In genomic region chr12:7019043-7019569, GRCh38 we compare ENCODE assay signal across 8 cellular contexts. TPM values are rescaled to one million over a fixed set of nuclear protein-coding genes. Genes with fewer than 3 reads are reported as not detected.
DNase-seq lines count a peak whose midpoint lies in the region; ATAC-seq and TF ChIP-seq lines count a peak whose summit lies in the region.

No MANE protein-coding gene starts in this region.

- H3K9ac ChIP-seq in neural cell (ENCODE audit: low read length) = peak overlapping the region; percentile 71

- peak overlapping the region; percentile 74 for H3K27ac ChIP-seq in neural cell (ENCODE audit: low read length)

- TF ChIP-seq EP300 in neural cell (conservative IDR thresholded peaks at IDR 0.05; ENCODE audit: poor library complexity, severe bottlenecking) = no peak

- CTCF ChIA-PET in Calu3 (lab: Charles Lee) = interaction anchor here (1.0 to 1.6 kb wide), 4 partner anchors 8 to 105 kb away, joined by 3 to 7 read pairs (median 4); partner anchors contain the start of gene ENO2

- TF ChIP-seq CTCF in Calu3 (IDR thresholded peaks at IDR 0.05; ENCODE audit: unreplicated experiment) (no peak), choroid plexus epithelial cell (conservative IDR thresholded peaks at IDR 0.05; ENCODE audit: low read depth, low read length) (no peak), neural cell (IDR thresholded peaks at IDR 0.05; ENCODE audit: poor library complexity, severe bottlenecking) (no peak)

- H3K4me3 Mint-ChIP-seq in Calu3 (ENCODE audit: low read depth, unreplicated experiment) = peak overlapping the region; percentile 85

- peak overlapping the region; percentile 83 for H3K4me3 ChIP-seq in choroid plexus epithelial cell (ENCODE audit: low read depth, low read length)
- peak overlapping the region; percentile 89 for H3K4me3 ChIP-seq in neural cell (ENCODE audit: low read length)

- H3K79me2 ChIP-seq in neural cell (replicated peaks; ENCODE audit: insufficient read depth, low read length) = peaks cover 4% of the 10 kb centered on the region

- H3K36me3 ChIP-seq in neural cell (ENCODE audit: insufficient read depth, low read length) = no peaks in the 10 kb centered on the region

- H3K27me3 Mint-ChIP-seq in Calu3 (ENCODE audit: unreplicated experiment) = no peaks in the 10 kb centered on the region

- H4K20me1 ChIP-seq in neural cell (ENCODE audit: insufficient read depth) = no peaks in the 10 kb centered on the region

- no peak for TF ChIP-seq RAD21 in neural cell (conservative IDR thresholded peaks at IDR 0.05)

- peak overlapping the region; percentile 60 for H3K27ac Mint-ChIP-seq in Calu3 (ENCODE audit: unreplicated experiment)

- peak overlapping the region; percentile 79 for H3K4me2 ChIP-seq in neural cell (ENCODE audit: low read length)

- H3K9me3 Mint-ChIP-seq in Calu3 (ENCODE audit: low read depth, unreplicated experiment) = no peaks in the 10 kb centered on the region

- no peak for ATAC-seq in HG03045 (IDR thresholded peaks at IDR 0.05; ENCODE audit: unreplicated experiment)
- ATAC-seq in GM18498 (IDR thresholded peaks at IDR 0.05; ENCODE audit: unreplicated experiment) = no peak

- intact Hi-C loops in Calu3 (cut with micrococcal nuclease; ENCODE audit: unreplicated experiment) = loop anchor here (5.0 kb wide), 1 partner anchor 73 kb away; the partner anchor contains the start of gene C1R

- H3K9me2 ChIP-seq in neural cell (ENCODE audit: insufficient read depth, low read length) = no peaks in the 10 kb centered on the region

- H3K9me3 ChIP-seq in neural cell (ENCODE audit: low read length) = no peaks in the 10 kb centered on the region

- DNase-seq in Calu3 (no peak), NCI-H1694 (lab: John Stamatoyannopoulos, UW) (peak; percentile 23), choroid plexus epithelial cell (ENCODE audit: low read depth) (peak; percentile 28), NOMO-1 treated with dmso at 0.1 percent for 144 hours (lab: John Stamatoyannopoulos, UW; ENCODE audit: unreplicated experiment) (no peak), globus pallidus (ENCODE audit: low spot score) (no peak)

- no peaks in the 10 kb centered on the region for H3F3A ChIP-seq in neural cell (ENCODE audit: insufficient read depth, low read length, poor library complexity, severe bottlenecking)

- BruUV-seq in Calu3 (replicated peaks; lab: Mats Ljungman, UMichigan) = no TSS peak

- no peaks in the 10 kb centered on the region for H3K27me3 ChIP-seq in neural cell (ENCODE audit: insufficient read depth, low read depth, low read length)

- peaks cover 16% of the 10 kb centered on the region for H3K4me1 Mint-ChIP-seq in Calu3 (ENCODE audit: low read depth, unreplicated experiment)

- peaks cover 19% of the 10 kb centered on the region for H3K36me3 Mint-ChIP-seq in Calu3 (ENCODE audit: insufficient read depth, unreplicated experiment)

- peak overlapping the region; percentile 83 for H2AFZ ChIP-seq in neural cell (ENCODE audit: low read depth, low read length)

TF ChIP-seq in neural cell, 6 proteins besides CTCF, POLR2A, EP300 and RAD21:
- TF ChIP-seq MXI1 (conservative IDR thresholded peaks at IDR 0.05; ENCODE audit: poor library complexity, severe bottlenecking) (no peak), SMC3 (conservative IDR thresholded peaks at IDR 0.05; ENCODE audit: poor library complexity) (no peak), REST (IDR thresholded peaks at IDR 0.05; ENCODE audit: borderline replicate concordance) (no peak), TAF1 (IDR thresholded peaks at IDR 0.05; ENCODE audit: low read depth) (no peak), EZH2 (IDR thresholded peaks at IDR 0.05; ENCODE audit: borderline replicate concordance, insufficient read depth, low read length, poor library complexity, severe bottlenecking) (no peak), POLR2AphosphoS5 (IDR thresholded peaks at IDR 0.05) (no peak)

RNA-seq across cellular contexts. Expression of gene LPCAT3, which starts 0.8 kb away (rescaled TPM):
- 30.2 and 31.7 TPM in 2 replicates for total RNA-seq in Calu3 (2022)
- polyA plus RNA-seq in neural cell = 10.8 and 14.4 TPM in 2 replicates
- polyA minus RNA-seq in neural cell = 10.0 and 12.5 TPM in 2 replicates

RNA-seq across cellular contexts. Expression of gene C1S, which starts 41.4 kb away (rescaled TPM):
- 7.1 and 9.7 TPM in 2 replicates for total RNA-seq in Calu3 (2022)
- polyA plus RNA-seq in neural cell = 4.9 and 12.6 TPM in 2 replicates
- polyA minus RNA-seq in neural cell = 0.49 and 3.4 TPM in 2 replicates

RNA-seq across cellular contexts. Expression of gene EMG1, which starts 48.4 kb away (rescaled TPM):
- 73.1 and 80.5 TPM in 2 replicates for total RNA-seq in Calu3 (2022)
- 27.3 and 33.2 TPM in 2 replicates for polyA plus RNA-seq in neural cell
- 22.0 and 23.9 TPM in 2 replicates for polyA minus RNA-seq in neural cell

RNA-seq across cellular contexts. Expression of gene PHB2, which starts 48.6 kb away (rescaled TPM):
- total RNA-seq in Calu3 (2022) = 182 and 195 TPM in 2 replicates
- polyA plus RNA-seq in neural cell = 210 and 230 TPM in 2 replicates
- 111 and 121 TPM in 2 replicates for polyA minus RNA-seq in neural cell

Comparison
In these comparisons a context has a peak if more than half of its experiments do, and no peak if none do; other contexts are left out.
1. DNase-seq: peak in NCI-H1694 (single experiment) and choroid plexus epithelial cell (single experiment); none in Calu3 (single experiment), NOMO-1 treated with dmso at 0.1 percent for 144 hours (single experiment) and globus pallidus (single experiment).